Comparison of ENCODE assay signal across 8 cellular contexts in the genomic region with DNA sequence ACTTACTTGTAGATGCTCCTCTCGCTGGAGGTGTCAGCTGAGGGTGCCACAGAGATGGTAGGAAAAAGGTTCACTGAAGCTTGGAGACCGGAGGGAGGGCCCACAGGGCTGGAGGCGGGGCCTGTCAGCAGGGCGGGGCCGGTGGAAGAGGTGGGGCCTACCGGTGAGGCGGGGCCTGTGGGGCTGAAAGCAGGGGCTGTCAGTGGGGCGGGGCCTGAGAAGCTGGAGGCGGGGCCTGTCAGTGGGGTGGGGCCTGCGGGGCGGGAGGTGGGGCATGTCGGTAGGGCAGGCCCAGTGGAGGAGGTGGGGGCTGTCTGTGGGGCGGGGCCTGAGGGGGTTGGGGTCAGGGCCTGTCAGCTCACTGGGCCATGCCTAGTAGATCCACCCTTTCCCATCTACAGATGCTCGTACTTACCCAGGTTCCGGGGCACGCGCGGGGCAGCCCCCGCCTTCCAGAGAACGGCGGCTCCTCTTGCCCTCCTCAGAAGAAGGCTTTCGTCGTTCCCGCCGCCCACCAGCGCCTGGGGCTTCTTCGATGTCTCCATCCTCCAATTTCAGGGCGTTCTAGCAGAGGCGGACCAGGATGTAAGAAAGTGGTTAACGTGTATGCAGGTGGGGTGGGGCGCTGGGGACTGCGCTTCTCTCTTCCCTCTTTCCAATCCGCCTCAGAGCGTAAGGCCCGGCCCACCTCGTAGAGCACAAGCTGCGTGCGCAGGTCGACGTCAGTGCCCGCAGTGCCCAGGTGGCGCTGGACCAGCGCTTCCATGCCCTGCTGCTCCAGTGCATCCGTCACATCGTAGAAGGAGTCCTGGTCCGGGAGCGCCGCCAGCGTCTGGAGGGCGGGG. TPM values are rescaled to one million over a fixed set of nuclear protein-coding genes. Genes with fewer than 3 reads are reported as not detected.
DNase-seq lines count a peak whose midpoint lies in the region; ATAC-seq and TF ChIP-seq lines count a peak whose summit lies in the region.

No MANE protein-coding gene starts in this region.

- H2AK9ac ChIP-seq in IMR-90 (replicated peaks; ENCODE audit: low read depth, low read length, poor library complexity) = peak overlapping the region; percentile 23

- TF ChIP-seq EP300 in ovary (IDR thresholded peaks at IDR 0.05) = no peak

- no peak overlapping the region for H3K27ac ChIP-seq in IMR-90 (ENCODE audit: insufficient read depth, low read length)
- H3K27ac ChIP-seq in ovary = no peak overlapping the region

- 82% methylated on average over 7 of the region's 50 CpGs; no CpG with 5 or more reads in 1 of the 2 experiments for WGBS in IMR-90 (ENCODE audit: extremely low coverage in 2 of 2, insufficient read length in 1 of 2), 2 experiments
- WGBS in ovary, 3 donors = 74 to 78% (median 76%) methylated on average over 47 to 50 of the region's 50 CpGs

- no TSS peak for BruUV-seq in IMR-90 (replicated peaks; lab: Mats Ljungman, UMichigan)

- peaks cover 17% of the 10 kb centered on the region for H3K9me1 ChIP-seq in IMR-90 (ENCODE audit: insufficient read depth, low read length)

- peak; percentile 42 for ATAC-seq in IMR-90 (ENCODE audit: low read depth)
- no peak for ATAC-seq in GM18519 (IDR thresholded peaks at IDR 0.05; ENCODE audit: low FRiP score, unreplicated experiment)

- peaks cover 22 to 62% of the 10 kb centered on the region in 2 experiments; a peak in 3 of 4 replicates for H3K79me1 ChIP-seq in IMR-90 (ENCODE audit: low read depth in 1 of 2, low read length in 2 of 2)

- CTCF ChIA-PET in IMR-90 (lab: Yijun Ruan, JAX) = no interaction called here

- dilution Hi-C loops in IMR-90 (cut with HindIII; ENCODE audit: low sequenced_read_pairs, unreplicated experiment) = no loop called here

- no peak overlapping the region for H2BK120ac ChIP-seq in IMR-90 (ENCODE audit: low read depth, low read length)

- H4K91ac ChIP-seq in IMR-90 (ENCODE audit: insufficient read depth, low read depth, low read length) = no peak overlapping the region

- no peak overlapping the region for H2AFZ ChIP-seq in IMR-90 (replicated peaks; ENCODE audit: low read length, poor library complexity)

- no peak overlapping the region for H3K14ac ChIP-seq in IMR-90 (replicated peaks; ENCODE audit: low read depth, low read length)

- H3K56ac ChIP-seq in IMR-90 (ENCODE audit: extremely low read depth, insufficient read depth, low read length) = no peak overlapping the region

- intact Hi-C loops in IMR-90 (cut with micrococcal nuclease) = no loop called here
- intact Hi-C loops in ovary (cut with DNase I) = no loop called here

- no peak overlapping the region for H3K4me2 ChIP-seq in IMR-90 (ENCODE audit: low read depth, low read length)

- H2BK20ac ChIP-seq in IMR-90 (ENCODE audit: low read depth, low read length) = no peak overlapping the region

- H3K4me1 ChIP-seq in IMR-90 (ENCODE audit: control insufficient read depth, insufficient read depth, low read length) (peaks cover 15% of the 10 kb centered on the region), ovary (ENCODE audit: insufficient read depth) (peaks cover 3% of the 10 kb centered on the region)

- H2BK15ac ChIP-seq in IMR-90 (ENCODE audit: low read depth, low read length) = no peak overlapping the region

- H4K8ac ChIP-seq in IMR-90 (ENCODE audit: low read depth in 2 of 2, low read length in 2 of 2) = no peak overlapping the region

- H2AK5ac ChIP-seq in IMR-90 (ENCODE audit: low read depth, low read length) = no peak overlapping the region

- no peak overlapping the region for H3K23ac ChIP-seq in IMR-90 (ENCODE audit: low read depth, low read length)

- H3K27me3 ChIP-seq in IMR-90 (ENCODE audit: control insufficient read depth, insufficient read depth, low read length) (no peaks in the 10 kb centered on the region), ovary (no peaks in the 10 kb centered on the region)

- H2BK5ac ChIP-seq in IMR-90 (ENCODE audit: low read depth, low read length, poor library complexity, severe bottlenecking) = no peak overlapping the region

- no peak overlapping the region for H3K4me3 ChIP-seq in IMR-90 (ENCODE audit: insufficient read depth, low read depth, low read length)
- H3K4me3 ChIP-seq in ovary = no peak overlapping the region

- no peak for TF ChIP-seq RAD21 in IMR-90 (IDR thresholded peaks at IDR 0.05; ENCODE audit: low read length)

- H4K20me1 ChIP-seq in IMR-90 (ENCODE audit: insufficient read depth, low read length) = no peaks in the 10 kb centered on the region; the same call in 1 of the 2 replicates

- no peak overlapping the region for H3K18ac ChIP-seq in IMR-90 (ENCODE audit: low read depth, low read length)

- POLR2A ChIA-PET in IMR-90 (lab: Charles Lee; ENCODE audit: unreplicated experiment) = no interaction called here

- peak; percentile 90 for DNase-seq in ELF-1 (ENCODE audit: low read depth, low spot score)
- peak; percentile 31 for DNase-seq in IMR-90
- peak; percentile 93 for DNase-seq in activated CD4-positive, alpha-beta T cell treated with anti-CD3 and anti-CD28 coated beads for 48 hours
- DNase-seq in dermis blood vessel endothelial cell = peak; percentile 67
- DNase-seq in ovary = peak in 3 of 5 donors; percentile 48 to 70 (median 55)
- no peak for DNase-seq in hippocampal formation (lab: John Stamatoyannopoulos, UW)
- DNase-seq in inferior parietal cortex (ENCODE audit: extremely low spot score) = no peak

- no peak overlapping the region for H4K5ac ChIP-seq in IMR-90 (ENCODE audit: low read depth, low read length)

- TF ChIP-seq POLR2A in IMR-90 (IDR thresholded peaks at IDR 0.05; ENCODE audit: low read depth, low read length) (no peak), ovary (IDR thresholded peaks at IDR 0.05) (no peak)

- no peak overlapping the region for H3K4ac ChIP-seq in IMR-90 (ENCODE audit: low read depth, low read length)

- peaks cover 57% of the 10 kb centered on the region for H3K36me3 ChIP-seq in IMR-90 (ENCODE audit: control insufficient read depth, insufficient read depth, low read length)
- H3K36me3 ChIP-seq in ovary = no peaks in the 10 kb centered on the region

- no peak overlapping the region for H3K9ac ChIP-seq in IMR-90 (ENCODE audit: low read depth, low read length)

- in situ Hi-C loops in IMR-90 (cut with MboI; ENCODE audit: low sequenced_read_pairs) = no loop called here

- TF ChIP-seq CTCF in IMR-90 (conservative IDR thresholded peaks at IDR 0.05; ENCODE audit: low read depth, low read length) (no peak), ovary (IDR thresholded peaks at IDR 0.05) (no peak)

- no peaks in the 10 kb centered on the region for H3K9me3 ChIP-seq in IMR-90 (ENCODE audit: control insufficient read depth, insufficient read depth, low read length)
- no peaks in the 10 kb centered on the region for H3K9me3 ChIP-seq in ovary

TF ChIP-seq in IMR-90, 13 proteins besides CTCF, POLR2A, EP300 and RAD21 (continues in another document):
- TF ChIP-seq MAZ (IDR thresholded peaks at IDR 0.05; ENCODE audit: borderline replicate concordance, low read depth, low read length) (no peak), BHLHE40 (IDR thresholded peaks at IDR 0.05; ENCODE audit: low read depth, low read length) (no peak), CHD1 (IDR thresholded peaks at IDR 0.05; ENCODE audit: low read depth, low read length) (no peak), FOS (IDR thresholded peaks at IDR 0.05; ENCODE audit: low read depth, low read length) (no peak), CEBPB (IDR thresholded peaks at IDR 0.05; ENCODE audit: low read depth, low read length) (no peak), MXI1 (IDR thresholded peaks at IDR 0.05; ENCODE audit: borderline replicate concordance, low read depth, low read length) (no peak), RCOR1 (IDR thresholded peaks at IDR 0.05; ENCODE audit: insufficient replicate concordance, low read length) (no peak), NFE2L2 (IDR thresholded peaks at IDR 0.05; ENCODE audit: low read depth, low read length) (no peak)

RNA-seq across cellular contexts. Expression of a gene that starts 9.8 kb away (rescaled TPM):
- total RNA-seq in IMR-90 (2012; rRNA removed) (41.7 and 65.6 TPM in 2 replicates), dermis blood vessel endothelial cell (21.1 and 31.7 TPM in 2 replicates), ovary (10 to 100 TPM; 23.8 to 39.2 (median 32.1) TPM)
- polyA plus RNA-seq in IMR-90 (2012; rRNA removed) (66.5 and 68.8 TPM in 2 replicates), ovary (10 to 100 TPM; 26.3 to 52.0 TPM)
- 73.8 and 83.8 TPM in 2 replicates for polyA plus RNA-seq in IMR-90 (2012; cell fraction: cytosol; rRNA removed)
- 75.2 and 101 TPM in 2 replicates for polyA plus RNA-seq in IMR-90 (2012; cell fraction: nucleus; rRNA removed; ENCODE audit: low replicate concordance)

RNA-seq across cellular contexts. Expression of a gene that starts 10.5 kb away (rescaled TPM):
- total RNA-seq in IMR-90 (2012; rRNA removed) (13.1 and 13.8 TPM in 2 replicates), dermis blood vessel endothelial cell (25.5 and 37.4 TPM in 2 replicates), ovary (10 to 100 TPM; 17.2 to 84.2 (median 41.8) TPM)
- polyA plus RNA-seq in IMR-90 (2012; rRNA removed) (64.0 and 71.4 TPM in 2 replicates), ovary (10 to 100 TPM; 16.0 to 26.2 TPM)
- polyA plus RNA-seq in IMR-90 (2012; cell fraction: cytosol; rRNA removed) = 41.0 and 42.3 TPM in 2 replicates
- 260 and 582 TPM in 2 replicates for polyA plus RNA-seq in IMR-90 (2012; cell fraction: nucleus; rRNA removed; ENCODE audit: low replicate concordance)

RNA-seq across cellular contexts. Expression of a gene that starts 12.0 kb away (rescaled TPM):
- total RNA-seq in IMR-90 (2012; rRNA removed) = 1.8 and 2.5 TPM in 2 replicates
- 5.4 and 5.7 TPM in 2 replicates for polyA plus RNA-seq in IMR-90 (2012; rRNA removed)
- 2.5 and 4.1 TPM in 2 replicates for polyA plus RNA-seq in IMR-90 (2012; cell fraction: cytosol; rRNA removed)
- 56.1 and 64.8 TPM in 2 replicates for polyA plus RNA-seq in IMR-90 (2012; cell fraction: nucleus; rRNA removed; ENCODE audit: low replicate concordance)
- 0.56 and 1.2 TPM in 2 replicates for total RNA-seq in dermis blood vessel endothelial cell
- total RNA-seq in ovary = 1 to 10 TPM in 5 of 7 donors, under 1 TPM in 2; 0.36 to 3.1 (median 1.3) TPM
- 1 to 10 TPM in 1 of 2 donors, under 1 TPM in 1; 0.53 to 1.1 TPM for polyA plus RNA-seq in ovary

RNA-seq across cellular contexts. Expression of a gene that starts 37.8 kb away (rescaled TPM):
- 0.28 and 0.36 TPM in 2 replicates for total RNA-seq in IMR-90 (2012; rRNA removed)
- 1.6 and 1.9 TPM in 2 replicates for polyA plus RNA-seq in IMR-90 (2012; rRNA removed)
- 0.70 and 0.78 TPM in 2 replicates for polyA plus RNA-seq in IMR-90 (2012; cell fraction: cytosol; rRNA removed)
- polyA plus RNA-seq in IMR-90 (2012; cell fraction: nucleus; rRNA removed; ENCODE audit: low replicate concordance) = 7.2 and 21.3 TPM in 2 replicates
- 0.74 and 1.9 TPM in 2 replicates for total RNA-seq in dermis blood vessel endothelial cell
- total RNA-seq in ovary = 10 to 100 TPM in 1 of 7 donors, 1 to 10 TPM in 6; 1.1 to 14.8 (median 2.8) TPM
- polyA plus RNA-seq in ovary = 1 to 10 TPM in 1 of 2 donors, not detected in 1; 1.2 TPM

RNA-seq across cellular contexts. Expression of a gene that starts 42.6 kb away (rescaled TPM):
- total RNA-seq in IMR-90 (2012; rRNA removed) (8.3 and 14.0 TPM in 2 replicates), dermis blood vessel endothelial cell (10.0 and 16.5 TPM in 2 replicates), ovary (10 to 100 TPM; 12.4 to 37.9 (median 27.6) TPM)
- polyA plus RNA-seq in IMR-90 (2012; rRNA removed) (50.7 and 56.8 TPM in 2 replicates), ovary (10 to 100 TPM in 1 of 2 donors, 1 to 10 TPM in 1; 5.1 to 38.6 TPM)
- 15.6 and 26.1 TPM in 2 replicates for polyA plus RNA-seq in IMR-90 (2012; cell fraction: cytosol; rRNA removed)
- 214 and 556 TPM in 2 replicates for polyA plus RNA-seq in IMR-90 (2012; cell fraction: nucleus; rRNA removed; ENCODE audit: low replicate concordance)

Comparison
In these comparisons a context has a peak if more than half of its experiments do, and no peak if none do; other contexts are left out.
1. DNase-seq: peak in ELF-1 (single experiment), IMR-90 (single experiment), activated CD4-positive, alpha-beta T cell treated with anti-CD3 and anti-CD28 coated beads for 48 hours (single experiment), dermis blood vessel endothelial cell (single experiment) and ovary (3 of 5); none in hippocampal formation (0 of 2) and inferior parietal cortex (single experiment).